Comparison of ENCODE assay signal across 32 cellular contexts in genomic region chr16:80674884-80675283, GRCh38.
"Had no signal": no experiment of that assay in that cellular context is flagged by ENCODE, and none has a peak within 500 bp of the region (broad histone marks: within the 10 kb centered on the region; RNA-seq: fewer than 3 reads in every experiment).

No MANE protein-coding gene starts in this region.

- H3K4me3 ChIP-seq: adrenal gland, body of pancreas, gastrocnemius medialis, heart left ventricle had no signal

- H3K36me3 ChIP-seq: adrenal gland, gastrocnemius medialis, heart left ventricle, WERI-Rb-1 had no signal

- H3K4me1 ChIP-seq: adrenal gland, body of pancreas, foreskin keratinocyte, gastrocnemius medialis had no signal

- H3K27me3 ChIP-seq: adrenal gland, body of pancreas, foreskin keratinocyte, gastrocnemius medialis, heart left ventricle had no signal

- H3K27ac ChIP-seq: adrenal gland, body of pancreas, foreskin keratinocyte, gastrocnemius medialis, heart left ventricle, WERI-Rb-1 had no signal

- FAIRE-seq: colon had no signal

- H3K4me3 Mint-ChIP-seq: activated B cell treated with CpG ODN at 0.5 μM for 24 hours; activated CD8-positive, alpha-beta T cell treated with anti-CD3 and anti-CD28 coated beads for 36 hours; activated naive CD4-positive, alpha-beta T cell treated with anti-CD3 and anti-CD28 coated beads for 36 hours; activated naive CD4-positive, alpha-beta T cell treated with anti-CD3 and anti-CD28 coated beads, Interleukin-2, amount 50 U/mL, for 24 hours; activated naive CD8-positive, alpha-beta T cell treated with anti-CD3 and anti-CD28 coated beads for 36 hours; activated naive CD8-positive, alpha-beta T cell treated with anti-CD3 and anti-CD28 coated beads, Interleukin-2, amount 50 U/mL, for 24 hours; activated T-cell treated with anti-CD3 and anti-CD28 coated beads, Interleukin-2, amount 50 U/mL, for 4 hours; activated T-helper 17 cell treated with anti-CD3 and anti-CD28 coated beads, Interleukin-2, amount 50 U/mL, for 72 hours; endodermal cell; T-helper 1 cell treated with Interleukin-12 subunit alpha and Interleukin-12 subunit beta and Interleukin-4 antibody, amounts not matched to agents 30 μg/mL and 1 μg/mL, for 36 hours; T-helper 2 cell treated with Interferon-gamma antibody and Interleukin-4, amounts not matched to agents 5 μg/mL and 100 μg/mL, for 36 hours had no signal

- H3K27ac Mint-ChIP-seq: activated B cell treated with CpG ODN at 0.5 μM for 24 hours; activated CD8-positive, alpha-beta T cell treated with anti-CD3 and anti-CD28 coated beads for 36 hours; activated naive CD4-positive, alpha-beta T cell treated with anti-CD3 and anti-CD28 coated beads for 36 hours; activated naive CD4-positive, alpha-beta T cell treated with anti-CD3 and anti-CD28 coated beads, Interleukin-2, amount 50 U/mL, for 24 hours; activated naive CD8-positive, alpha-beta T cell treated with anti-CD3 and anti-CD28 coated beads for 36 hours; activated naive CD8-positive, alpha-beta T cell treated with anti-CD3 and anti-CD28 coated beads, Interleukin-2, amount 50 U/mL, for 24 hours; activated T-helper 17 cell treated with anti-CD3 and anti-CD28 coated beads, Interleukin-2, amount 50 U/mL, for 72 hours; endodermal cell; T-helper 1 cell treated with Interleukin-12 subunit alpha and Interleukin-12 subunit beta and Interleukin-4 antibody, amounts not matched to agents 30 μg/mL and 1 μg/mL, for 36 hours; T-helper 2 cell treated with Interferon-gamma antibody and Interleukin-4, amounts not matched to agents 5 μg/mL and 100 μg/mL, for 36 hours had no signal

- H3K9me3 Mint-ChIP-seq: activated B cell treated with CpG ODN at 0.5 μM for 24 hours; activated naive CD4-positive, alpha-beta T cell treated with anti-CD3 and anti-CD28 coated beads, Interleukin-2, amount 50 U/mL, for 24 hours had no signal

- ATAC-seq: activated CD4-positive, CD25-positive, alpha-beta regulatory T cell treated with anti-CD3 and anti-CD28 coated beads, Interleukin-2, amount 50 U/mL, for 24 hours; activated CD8-positive, alpha-beta T cell treated with anti-CD3 and anti-CD28 coated beads for 36 hours; activated naive CD8-positive, alpha-beta T cell treated with anti-CD3 and anti-CD28 coated beads, Interleukin-2, amount 50 U/mL, for 24 hours; activated T-cell treated with anti-CD3 and anti-CD28 coated beads, Interleukin-2, amount 50 U/mL, for 4 hours; activated T-helper 17 cell treated with anti-CD3 and anti-CD28 coated beads, Interleukin-2, amount 50 U/mL, for 72 hours; body of pancreas; esophagus mucosa; foreskin keratinocyte; gastrocnemius medialis; heart left ventricle had no signal

- DNase-seq: activated B cell treated with CpG ODN at 0.5 μM for 24 hours; activated CD4-positive, alpha-beta T cell treated with anti-CD3 and anti-CD28 coated beads for 48 hours; activated CD4-positive, alpha-beta T cell treated with anti-CD3 and anti-CD28 coated beads, Interleukin-2, amount 50 U/mL, for 1 hour; activated CD4-positive, alpha-beta T cell treated with anti-CD3 and anti-CD28 coated beads, Interleukin-2, amount 50 U/mL, for 48 hours; activated CD8-positive, alpha-beta memory T cell treated with anti-CD3 and anti-CD28 coated beads for 24 hours; activated CD8-positive, alpha-beta T cell treated with anti-CD3 and anti-CD28 coated beads for 36 hours; activated effector memory CD4-positive, alpha-beta T cell treated with anti-CD3 and anti-CD28 coated beads, Interleukin-2, amount 50 U/mL, for 16 hours; activated naive CD4-positive, alpha-beta T cell treated with anti-CD3 and anti-CD28 coated beads for 36 hours; activated naive CD8-positive, alpha-beta T cell treated with anti-CD3 and anti-CD28 coated beads for 36 hours; activated naive CD8-positive, alpha-beta T cell treated with anti-CD3 and anti-CD28 coated beads, Interleukin-2, amount 50 U/mL, for 24 hours; activated T-cell treated with anti-CD3 and anti-CD28 coated beads, Interleukin-2, amount 50 U/mL, for 4 hours; adrenal gland; amygdala; aorta; body of pancreas; caudate nucleus; cortex of kidney; effector memory CD4-positive, alpha-beta T cell; endodermal cell; foreskin keratinocyte; gastrocnemius medialis; glutamatergic neuron; heart left ventricle; T1000; WERI-Rb-1 had no signal

- H3K9me3 ChIP-seq: adrenal gland, body of pancreas, gastrocnemius medialis had no signal
